In genomic region chr2:127143851-127144782, GRCh38 we compare ENCODE assay signal across 9 cellular contexts. TPM values are rescaled to one million over a fixed set of nuclear protein-coding genes. Genes with fewer than 3 reads are reported as not detected.
DNase-seq lines count a peak whose midpoint lies in the region; ATAC-seq and TF ChIP-seq lines count a peak whose summit lies in the region.
"Had no signal": no experiment of that assay in that cellular context is flagged by ENCODE, and none has a peak within 500 bp of the region (broad histone marks: within the 10 kb centered on the region; RNA-seq: fewer than 3 reads in every experiment).

No MANE protein-coding gene starts in this region.

- ATAC-seq in GM21515 (IDR thresholded peaks at IDR 0.05; ENCODE audit: unreplicated experiment) (no peak), HG02852 (IDR thresholded peaks at IDR 0.05; ENCODE audit: unreplicated experiment) (no peak), GM18870 (IDR thresholded peaks at IDR 0.05; ENCODE audit: unreplicated experiment) (no peak)

- H3K4me1 ChIP-seq in skeletal muscle satellite cell (ENCODE audit: control insufficient read depth, insufficient read depth, low read length) = peaks cover 59% of the 10 kb centered on the region

- no peaks in the 10 kb centered on the region for H3K4me1 Mint-ChIP-seq in activated CD4-positive, alpha-beta T cell treated with anti-CD3 and anti-CD28 coated beads, Interleukin-2, amount 10 ng/mL, durations not matched to agents 7 days and 5 days

- H3K4me3 ChIP-seq in brain microvascular endothelial cell (ENCODE audit: low read depth, low read length) (no peak overlapping the region), skeletal muscle satellite cell (ENCODE audit: low read length) (peak overlapping the region; percentile 19)

- no peaks in the 10 kb centered on the region for H3K9me3 Mint-ChIP-seq in activated CD4-positive, alpha-beta T cell treated with anti-CD3 and anti-CD28 coated beads, Interleukin-2, amount 10 ng/mL, durations not matched to agents 7 days and 5 days

- H3K27ac Mint-ChIP-seq in activated CD4-positive, alpha-beta T cell treated with anti-CD3 and anti-CD28 coated beads, Interleukin-2, amount 10 ng/mL, durations not matched to agents 7 days and 5 days = no peak overlapping the region

- H3K27ac ChIP-seq in brain microvascular endothelial cell = peak overlapping the region; percentile 58

- H3K4me3 Mint-ChIP-seq in activated CD4-positive, alpha-beta T cell treated with anti-CD3 and anti-CD28 coated beads, Interleukin-2, amount 10 ng/mL, durations not matched to agents 7 days and 5 days = no peak overlapping the region

- POLR2A ChIA-PET in activated CD4-positive, alpha-beta T cell treated with anti-CD3 and anti-CD28 coated beads, Interleukin-2, amount 10 ng/mL, durations not matched to agents 7 days and 5 days (lab: Charles Lee) = no interaction called here

- no peaks in the 10 kb centered on the region for H3K36me3 ChIP-seq in brain microvascular endothelial cell (replicated peaks)
- H3K36me3 ChIP-seq in skeletal muscle satellite cell (ENCODE audit: insufficient read depth, low read length) = no peaks in the 10 kb centered on the region

- peak overlapping the region; percentile 73 for H3K9ac ChIP-seq in skeletal muscle satellite cell (ENCODE audit: low read depth, low read length)

- H3K27me3 ChIP-seq in brain microvascular endothelial cell (replicated peaks) (no peaks in the 10 kb centered on the region), skeletal muscle satellite cell (ENCODE audit: control insufficient read depth, insufficient read depth, low read length) (no peaks in the 10 kb centered on the region)

- H3K4me2 ChIP-seq in skeletal muscle satellite cell (ENCODE audit: low read length) = peak overlapping the region; percentile 48

- TF ChIP-seq CTCF in brain microvascular endothelial cell (IDR thresholded peaks at IDR 0.05; ENCODE audit: low read depth, low read length, missing control alignments) = peak; percentile 13

- H3K36me3 Mint-ChIP-seq in activated CD4-positive, alpha-beta T cell treated with anti-CD3 and anti-CD28 coated beads, Interleukin-2, amount 10 ng/mL, durations not matched to agents 7 days and 5 days (ENCODE audit: low read depth) = no peaks in the 10 kb centered on the region

- in situ Hi-C loops in brain microvascular endothelial cell (cut with HindIII; ENCODE audit: low pct_ligation_motif_present, low sequenced_read_pairs) = no loop called here

- CTCF ChIA-PET in activated CD4-positive, alpha-beta T cell treated with anti-CD3 and anti-CD28 coated beads, Interleukin-2, amount 10 ng/mL, durations not matched to agents 7 days and 5 days (lab: Charles Lee) = interaction anchor here (0.7 kb wide), 1 partner anchor 7 kb away, joined by 3 read pairs; no protein-coding TSS in a partner anchor

- no peaks in the 10 kb centered on the region for H3K9me3 ChIP-seq in skeletal muscle satellite cell (replicated peaks; ENCODE audit: low read length)

- peak; percentile 31 for DNase-seq in H4 (ENCODE audit: low spot score)
- peak; percentile 59 for DNase-seq in brain microvascular endothelial cell
- DNase-seq in hippocampal formation (lab: John Stamatoyannopoulos, UW) = peak; percentile 63 to 96
- DNase-seq in activated CD4-positive, alpha-beta T cell treated with anti-CD3 and anti-CD28 coated beads, Interleukin-2, amount 10 ng/mL, durations not matched to agents 7 days and 5 days = no peak
- DNase-seq: NCI-H1930 had no signal

- peaks cover 16% of the 10 kb centered on the region for H3K27me3 Mint-ChIP-seq in activated CD4-positive, alpha-beta T cell treated with anti-CD3 and anti-CD28 coated beads, Interleukin-2, amount 10 ng/mL, durations not matched to agents 7 days and 5 days

RNA-seq across cellular contexts. Expression of gene BIN1, which starts 37.2 kb away (rescaled TPM):
- 60.0 and 61.7 TPM in 2 replicates for total RNA-seq in H4 (2014; rRNA removed; shearing (Covaris generic))
- total RNA-seq in skeletal muscle satellite cell (2012; rRNA removed) = 103 and 112 TPM in 2 replicates
- 100 to 1,000 TPM; 140 to 148 TPM for total RNA-seq in activated CD4-positive, alpha-beta T cell treated with anti-CD3 and anti-CD28 coated beads, Interleukin-2, amount 10 ng/mL, durations not matched to agents 7 days and 5 days
